1 cellular context compared by ENCODE assay signal in the genomic region with DNA sequence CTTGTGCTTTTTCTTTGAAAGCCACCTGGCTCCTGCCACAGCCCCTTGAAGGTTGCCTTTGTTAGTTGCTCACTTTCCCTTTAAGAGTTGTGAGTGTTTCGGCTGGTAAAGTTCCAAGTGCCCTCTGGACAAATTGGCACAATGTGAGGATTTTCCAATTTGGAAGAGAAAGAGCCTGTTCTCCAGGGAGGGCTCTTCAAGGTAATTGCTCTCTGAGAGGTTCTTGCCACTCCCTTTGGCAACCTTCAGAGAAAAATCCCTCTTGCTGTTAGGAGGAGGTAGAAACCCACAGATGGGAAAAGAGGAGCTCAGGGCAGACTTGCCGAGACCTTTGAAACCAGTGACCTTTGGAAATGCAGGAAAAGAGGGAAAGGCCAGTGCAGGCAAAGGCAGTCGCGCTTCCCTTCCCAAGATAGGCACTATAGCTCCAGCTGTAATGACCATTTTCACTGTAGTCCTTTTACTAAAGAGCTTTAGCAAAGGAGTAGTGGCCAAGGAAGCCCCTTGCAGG.
A peak's percentile ranks its signal among the peaks of the same experiment; 100 is the strongest.
TF ChIP-seq lines count a peak whose summit lies in the region.

No MANE protein-coding gene starts in this region.

TF ChIP-seq in HepG2, 621 proteins besides CTCF, POLR2A, EP300 and RAD21:
- TF ChIP-seq TCF7L2 (IDR thresholded peaks at IDR 0.05; ENCODE audit: low read depth, low read length), result no peak
- no peak for TF ChIP-seq IRX3 (CRISPR knock-in tag; IDR thresholded peaks at IDR 0.05; ENCODE audit: borderline replicate concordance, low read depth)
- no peak for TF ChIP-seq STAT5B (CRISPR knock-in tag; IDR thresholded peaks at IDR 0.05)
- TF ChIP-seq ZNF251 (CRISPR knock-in tag; IDR thresholded peaks at IDR 0.05), result no peak
- no peak for TF ChIP-seq ZNF296 (CRISPR knock-in tag; conservative IDR thresholded peaks at IDR 0.05)
- no peak for TF ChIP-seq FIP1L1 (IDR thresholded peaks at IDR 0.05; ENCODE audit: borderline replicate concordance, insufficient read depth, low read depth, low read length)
- no peak for TF ChIP-seq SP5 (CRISPR knock-in tag; IDR thresholded peaks at IDR 0.05; ENCODE audit: borderline replicate concordance, low read depth)
- TF ChIP-seq ZNF317 (CRISPR knock-in tag; IDR thresholded peaks at IDR 0.05), result no peak
- peak; percentile 68 for TF ChIP-seq HNF4G (IDR thresholded peaks at IDR 0.05; ENCODE audit: borderline replicate concordance, low read depth, low read length)
- TF ChIP-seq HNF4G (CRISPR knock-in tag; IDR thresholded peaks at IDR 0.05; ENCODE audit: borderline replicate concordance, low read depth), result no peak
- no peak for TF ChIP-seq NFYC (CRISPR knock-in tag; IDR thresholded peaks at IDR 0.05)
- no peak for TF ChIP-seq SNRNP70 (IDR thresholded peaks at IDR 0.05; ENCODE audit: low read depth, low read length)
- TF ChIP-seq ZNF660 (CRISPR knock-in tag; IDR thresholded peaks at IDR 0.05; ENCODE audit: borderline replicate concordance, low read depth), result no peak
- no peak for TF ChIP-seq ZNF34 (CRISPR knock-in tag; IDR thresholded peaks at IDR 0.05; ENCODE audit: borderline replicate concordance)
- no peak for TF ChIP-seq SRY (CRISPR knock-in tag; IDR thresholded peaks at IDR 0.05)
- peak; percentile 61 for TF ChIP-seq HNF4A (CRISPR knock-in tag; IDR thresholded peaks at IDR 0.05)
- TF ChIP-seq RORA (CRISPR knock-in tag; IDR thresholded peaks at IDR 0.05), result peak; percentile 18; the same call in 1 of the 2 replicates
- TF ChIP-seq NR2F6 (IDR thresholded peaks at IDR 0.05), result 0 out of 2 replicates have a peak, but pooled peaks have one; percentile 26
- no peak for TF ChIP-seq NR2F6 (CRISPR knock-in tag; IDR thresholded peaks at IDR 0.05)
